Comparison of ENCODE assay signal across 16 cellular contexts in genomic region chr18:8844721-8845148, GRCh38.
DNase-seq lines count a peak whose midpoint lies in the region; ATAC-seq and TF ChIP-seq lines count a peak whose summit lies in the region.
"Had no signal": no experiment of that assay in that cellular context is flagged by ENCODE, and none has a peak within 500 bp of the region (broad histone marks: within the 10 kb centered on the region; RNA-seq: fewer than 3 reads in every experiment).

No MANE protein-coding gene starts in this region.

- H3K27ac Mint-ChIP-seq in activated T-helper 17 cell treated with anti-CD3 and anti-CD28 coated beads, Interleukin-2, amount 50 U/mL, for 72 hours, result no peak overlapping the region
- H3K27ac Mint-ChIP-seq: activated T-cell treated with anti-CD3 and anti-CD28 coated beads, Interleukin-2, amount 50 U/mL, for 24 hours; dendritic cell treated with granulocyte-macrophage colony-stimulating factor and Interleukin-4, amounts not matched to agents 40 ng/mL and 50 ng/mL, for 4 days had no signal

- no peaks in the 10 kb centered on the region for H3K9me3 Mint-ChIP-seq in activated T-helper 17 cell treated with anti-CD3 and anti-CD28 coated beads, Interleukin-2, amount 50 U/mL, for 72 hours
- H3K9me3 Mint-ChIP-seq: activated T-cell treated with anti-CD3 and anti-CD28 coated beads, Interleukin-2, amount 50 U/mL, for 24 hours; dendritic cell treated with granulocyte-macrophage colony-stimulating factor and Interleukin-4, amounts not matched to agents 40 ng/mL and 50 ng/mL, for 4 days had no signal

- H3K36me3 Mint-ChIP-seq in activated T-helper 17 cell treated with anti-CD3 and anti-CD28 coated beads, Interleukin-2, amount 50 U/mL, for 72 hours (ENCODE audit: low read depth), result no peaks in the 10 kb centered on the region

- in situ Hi-C loops in ACHN (cut with HindIII; ENCODE audit: low pct_ligation_motif_present, low pct_unique_long_range_greater_than_20kb, low sequenced_read_pairs), result no loop called here

- H3K4me3 Mint-ChIP-seq in activated T-helper 17 cell treated with anti-CD3 and anti-CD28 coated beads, Interleukin-2, amount 50 U/mL, for 72 hours, result no peak overlapping the region
- H3K4me3 Mint-ChIP-seq: activated T-cell treated with anti-CD3 and anti-CD28 coated beads, Interleukin-2, amount 50 U/mL, for 24 hours; dendritic cell treated with granulocyte-macrophage colony-stimulating factor and Interleukin-4, amounts not matched to agents 40 ng/mL and 50 ng/mL, for 4 days had no signal

- DNase-seq in ACHN, result peak; percentile 79
- DNase-seq in NCI-H128 (lab: John Stamatoyannopoulos, UW; ENCODE audit: unreplicated experiment), result peak; percentile 71
- DNase-seq in NCI-H774 (lab: John Stamatoyannopoulos, UW), result peak; percentile 41
- DNase-seq in foreskin keratinocyte, result peak; percentile 95 to 99
- DNase-seq in SJCRH30, result no peak
- DNase-seq: activated T-cell treated with anti-CD3 and anti-CD28 coated beads, Interleukin-2, amount 50 U/mL, for 24 hours; Caco-2; midbrain; pancreas; T-helper 1 cell had no signal

- no peaks in the 10 kb centered on the region for H3K4me1 Mint-ChIP-seq in activated T-helper 17 cell treated with anti-CD3 and anti-CD28 coated beads, Interleukin-2, amount 50 U/mL, for 72 hours

- no peaks in the 10 kb centered on the region for H3K36me3 ChIP-seq in SJCRH30
- H3K36me3 ChIP-seq: adrenal gland, pancreas, thoracic aorta had no signal

- H3K27ac ChIP-seq in foreskin keratinocyte (peak overlapping the region; percentile 86), SJCRH30 (no peak overlapping the region)
- H3K27ac ChIP-seq: pancreas, thoracic aorta had no signal

- H3K9me3 ChIP-seq in SJCRH30 (replicated peaks), result no peaks in the 10 kb centered on the region
- H3K9me3 ChIP-seq: adrenal gland, Caco-2, pancreas, thoracic aorta had no signal

- TF ChIP-seq CTCF in foreskin keratinocyte (conservative IDR thresholded peaks at IDR 0.05), result peak; percentile 11

- H3K27me3 Mint-ChIP-seq in activated T-helper 17 cell treated with anti-CD3 and anti-CD28 coated beads, Interleukin-2, amount 50 U/mL, for 72 hours, result peaks cover 6% of the 10 kb centered on the region
- H3K27me3 Mint-ChIP-seq: activated T-cell treated with anti-CD3 and anti-CD28 coated beads, Interleukin-2, amount 50 U/mL, for 24 hours; dendritic cell treated with granulocyte-macrophage colony-stimulating factor and Interleukin-4, amounts not matched to agents 40 ng/mL and 50 ng/mL, for 4 days had no signal

- peak; percentile 91 for ATAC-seq in foreskin keratinocyte
- no peak for ATAC-seq in activated T-helper 17 cell treated with anti-CD3 and anti-CD28 coated beads, Interleukin-2, amount 50 U/mL, for 72 hours (replicated peaks)
- ATAC-seq in GM18505 (IDR thresholded peaks at IDR 0.05; ENCODE audit: unreplicated experiment), result no peak
- no peak for ATAC-seq in HG03442 (IDR thresholded peaks at IDR 0.05; ENCODE audit: unreplicated experiment)

- no peaks in the 10 kb centered on the region for H3K27me3 ChIP-seq in foreskin keratinocyte
- no peaks in the 10 kb centered on the region for H3K27me3 ChIP-seq in SJCRH30
- H3K27me3 ChIP-seq: pancreas had no signal

- H3K4me1 ChIP-seq in foreskin keratinocyte (peaks cover 16% of the 10 kb centered on the region), SJCRH30 (no peaks in the 10 kb centered on the region)
- H3K4me1 ChIP-seq: adrenal gland, Caco-2, pancreas had no signal

- H3K4me3 ChIP-seq in SJCRH30, result no peak overlapping the region
- H3K4me3 ChIP-seq: adrenal gland, pancreas, thoracic aorta had no signal

- TF ChIP-seq POLR2A in GM18505 (IDR thresholded peaks at IDR 0.05; ENCODE audit: borderline replicate concordance, extremely low read depth, insufficient read depth, insufficient read length), result no peak

Comparison
In these comparisons a context has a peak if more than half of its experiments do, and no peak if none do; other contexts are left out.
1. DNase-seq: peak in ACHN (single experiment), NCI-H128 (single experiment), NCI-H774 (single experiment) and foreskin keratinocyte (2 of 2); none in SJCRH30 (0 of 2).